17 cellular contexts compared by ENCODE assay signal in genomic region chr5:126054593-126055347, GRCh38.
DNase-seq lines count a peak whose midpoint lies in the region; ATAC-seq and TF ChIP-seq lines count a peak whose summit lies in the region.
"Had no signal": no experiment of that assay in that cellular context is flagged by ENCODE, and none has a peak within 500 bp of the region (broad histone marks: within the 10 kb centered on the region; RNA-seq: fewer than 3 reads in every experiment).

No MANE protein-coding gene starts in this region.

- H3K27ac Mint-ChIP-seq in MCF 10A (ENCODE audit: low read depth, unreplicated experiment) = no peak overlapping the region
- H3K27ac Mint-ChIP-seq: memory B cell; T-helper 2 cell treated with Interferon-gamma antibody and Interleukin-4, amounts not matched to agents 5 μg/mL and 100 μg/mL, for 36 hours had no signal

- ATAC-seq in HG03520 (IDR thresholded peaks at IDR 0.05; ENCODE audit: unreplicated experiment) = no peak
- ATAC-seq: GM12878; stimulated activated naive CD8-positive, alpha-beta T cell treated with anti-CD3 and anti-CD28 coated beads, Interleukin-15, Interleukin-2, amounts not matched to agents 100 U/mL and 50 U/mL, for 24 hours had no signal

- H3K4me3 ChIP-seq in iPS-18a (ENCODE audit: low read length) = no peak overlapping the region
- H3K4me3 ChIP-seq: GM12878, prostate gland had no signal

- peak; percentile 54 for DNase-seq in COR-L47 (lab: John Stamatoyannopoulos, UW)
- peak; percentile 89 for DNase-seq in NCI-H1417 treated with DMSO at 0.1 percent for 48 hours (lab: John Stamatoyannopoulos, UW)
- DNase-seq in SK-MEL-5 (ENCODE audit: low read depth, low spot score) = peak; percentile 8
- DNase-seq in NCI-H345 (lab: John Stamatoyannopoulos, UW) = no peak
- DNase-seq in MCF 10A (ENCODE audit: unreplicated experiment) = no peak
- no peak for DNase-seq in foreskin melanocyte
- DNase-seq: activated naive CD4-positive, alpha-beta T cell; caudate nucleus; DMS79 treated with DMSO at 0.1 percent for 48 hours; stimulated activated CD4-positive, alpha-beta T cell treated with anti-CD3 and anti-CD28 coated beads, Interleukin-4, amount 100 ng/mL, for 1 hour; stimulated activated naive CD8-positive, alpha-beta T cell treated with anti-CD3 and anti-CD28 coated beads, Interleukin-15, Interleukin-2, amounts not matched to agents 100 U/mL and 50 U/mL, for 24 hours had no signal

- H3K4me3 Mint-ChIP-seq in MCF 10A (ENCODE audit: unreplicated experiment) = no peak overlapping the region
- H3K4me3 Mint-ChIP-seq: memory B cell; T-helper 2 cell treated with Interferon-gamma antibody and Interleukin-4, amounts not matched to agents 5 μg/mL and 100 μg/mL, for 36 hours had no signal

- peak overlapping the region; percentile 46 for H3K27ac ChIP-seq in iPS-18a (ENCODE audit: low read length)
- H3K27ac ChIP-seq: prostate gland had no signal

- no TSS peak for BruUV-seq in MCF 10A (replicated peaks; lab: Mats Ljungman, UMichigan)

- H3K27me3 Mint-ChIP-seq in MCF 10A (ENCODE audit: insufficient read depth, unreplicated experiment) = no peaks in the 10 kb centered on the region

- no peaks in the 10 kb centered on the region for H3K9me3 ChIP-seq in iPS-18a (ENCODE audit: control insufficient read depth, low read depth, low read length)
- H3K9me3 ChIP-seq: prostate gland had no signal

- CTCF ChIA-PET in MCF 10A (lab: Yijun Ruan, JAX) = interaction anchor here (0.6 to 0.7 kb wide), 2 partner anchors 15 to 314 kb away, joined by 3 read pairs; no protein-coding TSS in a partner anchor

- H3K4me1 ChIP-seq in iPS-18a (ENCODE audit: control insufficient read depth, low read depth, low read length) = peaks cover 32% of the 10 kb centered on the region
- H3K4me1 ChIP-seq: prostate gland had no signal

- peak overlapping the region; percentile 7 for H3K9ac ChIP-seq in iPS-18a (ENCODE audit: low read length)

- intact Hi-C loops in MCF 10A (cut with micrococcal nuclease) = no loop called here

- no peaks in the 10 kb centered on the region for H3K27me3 ChIP-seq in iPS-18a (ENCODE audit: control insufficient read depth, insufficient read depth, low read length)

- POLR2A ChIA-PET in MCF 10A (lab: Yijun Ruan, JAX) = no interaction called here

- no peaks in the 10 kb centered on the region for H3K9me3 Mint-ChIP-seq in MCF 10A (ENCODE audit: unreplicated experiment)

- no peak for TF ChIP-seq CTCF in MCF 10A (IDR thresholded peaks at IDR 0.05; ENCODE audit: unreplicated experiment)

- H3K4me1 Mint-ChIP-seq in MCF 10A (ENCODE audit: insufficient read depth, unreplicated experiment) = peaks cover 13% of the 10 kb centered on the region
- H3K4me1 Mint-ChIP-seq: memory B cell had no signal

- no peaks in the 10 kb centered on the region for H3K36me3 ChIP-seq in iPS-18a (ENCODE audit: control insufficient read depth, low read depth, low read length)
- H3K36me3 ChIP-seq: prostate gland had no signal

- in situ Hi-C loops in SK-MEL-5 (cut with HindIII; ENCODE audit: low pct_unique_long_range_greater_than_20kb, low sequenced_read_pairs) = no loop called here

- H3K36me3 Mint-ChIP-seq in MCF 10A (ENCODE audit: insufficient read depth, unreplicated experiment) = peaks cover 6% of the 10 kb centered on the region
- H3K36me3 Mint-ChIP-seq: memory B cell had no signal

Comparison
In these comparisons a context has a peak if more than half of its experiments do, and no peak if none do; other contexts are left out.
1. DNase-seq: peak in COR-L47 (single experiment), NCI-H1417 treated with DMSO at 0.1 percent for 48 hours (single experiment) and SK-MEL-5 (single experiment); none in NCI-H345 (single experiment), MCF 10A (single experiment) and foreskin melanocyte (single experiment).